ENCODE assay signal across 15 cellular contexts in genomic region chr20:32157611-32158010, GRCh38. TPM values are rescaled to one million over a fixed set of nuclear protein-coding genes. Genes with fewer than 3 reads are reported as not detected.
DNase-seq lines count a peak whose midpoint lies in the region; ATAC-seq and TF ChIP-seq lines count a peak whose summit lies in the region.
"Had no signal": no experiment of that assay in that cellular context is flagged by ENCODE, and none has a peak within 500 bp of the region (broad histone marks: within the 10 kb centered on the region; RNA-seq: fewer than 3 reads in every experiment).

No MANE protein-coding gene starts in this region.

- no peaks in the 10 kb centered on the region for H3K9me3 Mint-ChIP-seq in natural killer cell treated with Interleukin-12 subunit alpha and Interleukin-12 subunit beta and Interleukin-15 and Interleukin-18, amount 100 ng/mL, for 72 hours
- H3K9me3 Mint-ChIP-seq in natural killer cell (no peaks in the 10 kb centered on the region), glutamatergic neuron (ENCODE audit: unreplicated experiment) (no peaks in the 10 kb centered on the region), progenitor cell of endocrine pancreas (ENCODE audit: low read depth) (no peaks in the 10 kb centered on the region)

- no peak overlapping the region for H3K4me3 Mint-ChIP-seq in natural killer cell treated with Interleukin-12 subunit alpha and Interleukin-12 subunit beta and Interleukin-15 and Interleukin-18, amount 100 ng/mL, for 72 hours
- H3K4me3 Mint-ChIP-seq in natural killer cell (no peak overlapping the region), glutamatergic neuron (ENCODE audit: unreplicated experiment) (no peak overlapping the region), progenitor cell of endocrine pancreas (ENCODE audit: low read depth) (no peak overlapping the region)

- ATAC-seq in natural killer cell treated with Interleukin-12 subunit alpha and Interleukin-12 subunit beta and Interleukin-15 and Interleukin-18, amount 100 ng/mL, for 72 hours, result no peak
- ATAC-seq in natural killer cell, result no peak
- no peak for ATAC-seq in GM21619 (IDR thresholded peaks at IDR 0.05; ENCODE audit: unreplicated experiment)

- H3K27ac Mint-ChIP-seq in natural killer cell treated with Interleukin-12 subunit alpha and Interleukin-12 subunit beta and Interleukin-15 and Interleukin-18, amount 100 ng/mL, for 72 hours, result peak overlapping the region; percentile 69 to 82
- H3K27ac Mint-ChIP-seq in natural killer cell (no peak overlapping the region), glutamatergic neuron (ENCODE audit: unreplicated experiment) (no peak overlapping the region), progenitor cell of endocrine pancreas (peak overlapping the region; percentile 67)

- DNase-seq in natural killer cell treated with Interleukin-12 subunit alpha and Interleukin-12 subunit beta and Interleukin-15 and Interleukin-18, amount 100 ng/mL, for 72 hours (ENCODE audit: low spot score), result no peak
- DNase-seq in natural killer cell (no peak), glutamatergic neuron (peak; percentile 18), progenitor cell of endocrine pancreas (ENCODE audit: low spot score, unreplicated experiment) (no peak), COLO829 (ENCODE audit: low spot score) (no peak)
- no peak for DNase-seq in stimulated activated CD4-positive, alpha-beta T cell treated with anti-CD3 and anti-CD28 coated beads, Interleukin-2, amount 100 ng/mL, for 24 hours
- DNase-seq: AML-193, GM23248, HCEC 1CT, NCI-H1417, NCI-H187 treated with DMSO at 0.1 percent for 48 hours, NCI-H345, NCI-H526 treated with DMSO at 0.1 percent for 48 hours, SIG-M5 had no signal

- H3K36me3 Mint-ChIP-seq in natural killer cell treated with Interleukin-12 subunit alpha and Interleukin-12 subunit beta and Interleukin-15 and Interleukin-18, amount 100 ng/mL, for 72 hours, result peaks cover 14% of the 10 kb centered on the region
- H3K36me3 Mint-ChIP-seq in natural killer cell (peaks cover 10% of the 10 kb centered on the region), glutamatergic neuron (ENCODE audit: unreplicated experiment) (peaks cover 6% of the 10 kb centered on the region), progenitor cell of endocrine pancreas (ENCODE audit: insufficient read depth) (peaks cover 46% of the 10 kb centered on the region)

- TF ChIP-seq CTCF in natural killer cell (IDR thresholded peaks at IDR 0.05) (no peak), glutamatergic neuron (IDR thresholded peaks at IDR 0.05; ENCODE audit: partially characterized antibody, unreplicated experiment) (no peak), progenitor cell of endocrine pancreas (IDR thresholded peaks at IDR 0.05; ENCODE audit: unreplicated experiment) (no peak)

- peaks cover 10 to 18% of the 10 kb centered on the region in 2 donors for H3K4me1 Mint-ChIP-seq in natural killer cell treated with Interleukin-12 subunit alpha and Interleukin-12 subunit beta and Interleukin-15 and Interleukin-18, amount 100 ng/mL, for 72 hours (ENCODE audit: low read depth in 2 of 2)
- peaks cover 0 to 10% of the 10 kb centered on the region in 2 donors for H3K4me1 Mint-ChIP-seq in natural killer cell
- H3K4me1 Mint-ChIP-seq in glutamatergic neuron (ENCODE audit: low read depth, unreplicated experiment), result peaks cover 12% of the 10 kb centered on the region
- H3K4me1 Mint-ChIP-seq in progenitor cell of endocrine pancreas (ENCODE audit: low read depth), result no peaks in the 10 kb centered on the region

- H3K27me3 Mint-ChIP-seq in natural killer cell treated with Interleukin-12 subunit alpha and Interleukin-12 subunit beta and Interleukin-15 and Interleukin-18, amount 100 ng/mL, for 72 hours, result no peaks in the 10 kb centered on the region
- H3K27me3 Mint-ChIP-seq in natural killer cell (ENCODE audit: low read depth in 2 of 2) (no peaks in the 10 kb centered on the region), glutamatergic neuron (ENCODE audit: unreplicated experiment) (peaks cover 5% of the 10 kb centered on the region), progenitor cell of endocrine pancreas (no peaks in the 10 kb centered on the region)

- intact Hi-C loops in natural killer cell (cut with micrococcal nuclease), result no loop called here

RNA-seq across cellular contexts. Expression of gene TM9SF4, which starts 48.1 kb away (rescaled TPM):
- total RNA-seq in natural killer cell treated with Interleukin-12 subunit alpha and Interleukin-12 subunit beta and Interleukin-15 and Interleukin-18, amount 100 ng/mL, for 72 hours, result 10 to 100 TPM; 57.9 to 58.1 TPM
- 10 to 100 TPM; 35.8 to 42.8 (median 41.2) TPM for total RNA-seq in natural killer cell
- 106 TPM for total RNA-seq in glutamatergic neuron (ENCODE audit: unreplicated experiment)
- 88.7 and 92.9 TPM in 2 replicates for total RNA-seq in progenitor cell of endocrine pancreas

RNA-seq across cellular contexts. Expression of gene PLAGL2, which starts 49.9 kb away (rescaled TPM):
- total RNA-seq in natural killer cell treated with Interleukin-12 subunit alpha and Interleukin-12 subunit beta and Interleukin-15 and Interleukin-18, amount 100 ng/mL, for 72 hours, result 10 to 100 TPM; 32.8 to 39.4 TPM
- total RNA-seq in natural killer cell, result 10 to 100 TPM; 13.5 to 16.6 (median 15.1) TPM
- total RNA-seq in glutamatergic neuron (ENCODE audit: unreplicated experiment), result 34.9 TPM
- 57.1 and 59.3 TPM in 2 replicates for total RNA-seq in progenitor cell of endocrine pancreas

RNA-seq across cellular contexts. Expression of gene POFUT1, which starts 50.1 kb away (rescaled TPM):
- total RNA-seq in natural killer cell treated with Interleukin-12 subunit alpha and Interleukin-12 subunit beta and Interleukin-15 and Interleukin-18, amount 100 ng/mL, for 72 hours, result 10 to 100 TPM; 36.6 to 50.0 TPM
- total RNA-seq in natural killer cell (10 to 100 TPM in 2 of 3 donors, 1 to 10 TPM in 1; 9.7 to 14.5 (median 13.2) TPM), glutamatergic neuron (ENCODE audit: unreplicated experiment) (29.5 TPM), progenitor cell of endocrine pancreas (48.7 and 49.8 TPM in 2 replicates)

Comparison
In these comparisons a context has a peak if more than half of its experiments do, and no peak if none do; other contexts are left out.
1. H3K27ac Mint-ChIP-seq: peak in natural killer cell treated with Interleukin-12 subunit alpha and Interleukin-12 subunit beta and Interleukin-15 and Interleukin-18, amount 100 ng/mL, for 72 hours (2 of 2) and progenitor cell of endocrine pancreas (single experiment); none in natural killer cell (0 of 2) and glutamatergic neuron (single experiment).